In genomic region chr1:156055649-156056048, GRCh38 we compare ENCODE assay signal across 10 cellular contexts. TPM values are rescaled to one million over a fixed set of nuclear protein-coding genes. Genes with fewer than 3 reads are reported as not detected.
DNase-seq lines count a peak whose midpoint lies in the region; ATAC-seq, FAIRE-seq and TF ChIP-seq lines count a peak whose summit lies in the region.
"Had no signal": no experiment of that assay in that cellular context is flagged by ENCODE, and none has a peak within 500 bp of the region (broad histone marks: within the 10 kb centered on the region; RNA-seq: fewer than 3 reads in every experiment).

No MANE protein-coding gene starts in this region.

- no peak for TF ChIP-seq POLR2A in A549 (IDR thresholded peaks at IDR 0.05; ENCODE audit: low read length)

- peaks cover 10% of the 10 kb centered on the region; the same call in 2 of the 3 replicates for H3K4me1 ChIP-seq in A549
- peaks cover 4% of the 10 kb centered on the region; the same call in 1 of the 2 replicates for H3K4me1 ChIP-seq in HUES64 (ENCODE audit: insufficient read depth, low read length)
- peaks cover 8% of the 10 kb centered on the region for H3K4me1 ChIP-seq in adipocyte (ENCODE audit: control insufficient read depth, insufficient read depth, low read length)

- no peaks in the 10 kb centered on the region for H3K27me3 Mint-ChIP-seq in memory B cell

- no peak for DNase-seq in A549 (ENCODE audit: low read depth in 1 of 2, low spot score in 1 of 2)
- no peak for DNase-seq in adipocyte (ENCODE audit: low read depth)
- DNase-seq in memory B cell (ENCODE audit: low spot score in 2 of 2): no peak
- no peak for DNase-seq in left lobe of liver (ENCODE audit: low spot score)
- no peak for DNase-seq in Ammon's horn (ENCODE audit: low spot score)
- DNase-seq: NCI-H446 had no signal

- H3K9me3 ChIP-seq in A549 (no peaks in the 10 kb centered on the region), HUES64 (ENCODE audit: insufficient read depth, low read depth, low read length) (no peaks in the 10 kb centered on the region), adipocyte (ENCODE audit: control insufficient read depth, low read length) (no peaks in the 10 kb centered on the region)

- H3K4me3 ChIP-seq in A549 (peak overlapping the region; percentile 85), HUES64 (ENCODE audit: low read length) (peak overlapping the region; percentile 93), adipocyte (ENCODE audit: low read length) (peak overlapping the region; percentile 91)

- H3K9me3 Mint-ChIP-seq in memory B cell: no peaks in the 10 kb centered on the region

- peak overlapping the region; percentile 94 to 97; a peak in 5 of 6 replicates for H3K27ac ChIP-seq in A549
- no peak overlapping the region for H3K27ac ChIP-seq in HUES64 (ENCODE audit: low read depth, low read length)

- ATAC-seq in A549 (no peak), memory B cell (ENCODE audit: low read depth) (no peak), GM21367 (IDR thresholded peaks at IDR 0.05; ENCODE audit: unreplicated experiment) (no peak), left lobe of liver (no peak), HG02884 (IDR thresholded peaks at IDR 0.05; ENCODE audit: unreplicated experiment) (no peak)

- H3K36me3 Mint-ChIP-seq in memory B cell: peaks cover 4% of the 10 kb centered on the region

- WGBS in A549 (ENCODE audit: missing lambda C conversion rate): 65% methylated on average over 6 of the region's 6 CpGs
- WGBS in HUES64: 83% methylated on average over 5 of the region's 6 CpGs

- H3K27me3 ChIP-seq in HUES64 (ENCODE audit: insufficient read depth, low read length) (no peaks in the 10 kb centered on the region), adipocyte (replicated peaks; ENCODE audit: control insufficient read depth, insufficient read depth, low read length) (no peaks in the 10 kb centered on the region)

- peaks cover 23% of the 10 kb centered on the region for H3K4me1 Mint-ChIP-seq in memory B cell

- peak overlapping the region; percentile 92 for H3K4me3 Mint-ChIP-seq in memory B cell

- H3K27ac Mint-ChIP-seq in memory B cell: peak overlapping the region; percentile 35

- CTCF ChIA-PET in A549 (lab: Yijun Ruan, JAX): interaction anchor here (1.7 to 4.8 kb wide), 2 partner anchors 12 to 118 kb away, joined by 3 to 33 read pairs; no protein-coding TSS in a partner anchor

- H3K4me2 ChIP-seq in A549: peak overlapping the region; percentile 91

- H3K9ac ChIP-seq in HUES64 (ENCODE audit: low read depth, low read length) (no peak overlapping the region; the same call in 1 of the 2 replicates), adipocyte (ENCODE audit: low read length) (peak overlapping the region; percentile 99)

- POLR2A ChIA-PET in A549 (lab: Yijun Ruan, JAX): no interaction called here

- TF ChIP-seq RAD21 in A549 (conservative IDR thresholded peaks at IDR 0.05 in 1 of 2, IDR thresholded peaks at IDR 0.05 in 1 of 2): no peak

- H3K36me3 ChIP-seq in HUES64 (ENCODE audit: insufficient read depth, low read length) (peaks cover 20% of the 10 kb centered on the region), adipocyte (ENCODE audit: control insufficient read depth, insufficient read depth, low read length, severe bottlenecking) (no peaks in the 10 kb centered on the region)

- no peak for FAIRE-seq in A549 (lab: Jason Lieb, UNC)
- FAIRE-seq: islet of Langerhans had no signal

- no peak for TF ChIP-seq CTCF in A549 (IDR thresholded peaks at IDR 0.05)

- TF ChIP-seq EP300 in A549 (IDR thresholded peaks at IDR 0.05): no peak

TF ChIP-seq in A549, 52 proteins besides CTCF, POLR2A, EP300 and RAD21:
- no peak for TF ChIP-seq HES2 (IDR thresholded peaks at IDR 0.05)
- TF ChIP-seq FOSB (CRISPR knock-in tag; IDR thresholded peaks at IDR 0.05): no peak
- no peak for TF ChIP-seq HMGXB4 (CRISPR knock-in tag; IDR thresholded peaks at IDR 0.05; ENCODE audit: borderline replicate concordance)
- no peak for TF ChIP-seq ZNF302 (CRISPR knock-in tag; IDR thresholded peaks at IDR 0.05)
- no peak for TF ChIP-seq KDM1A (IDR thresholded peaks at IDR 0.05; ENCODE audit: low read depth)

RNA-seq across cellular contexts. Expression of gene LAMTOR2, which starts 1.1 kb away (rescaled TPM):
- polyA plus RNA-seq in A549 (2011; rRNA removed) (63.0 and 71.4 TPM in 2 replicates), A549 (2017; fragmentation: RNase III; extraction: RNeasy Plus Mini Kit Qiagen cat#74134 plus additional on column Dnase treatment) (151 to 171 TPM (median 166 TPM) in 3 replicates)
- polyA plus RNA-seq in A549 (2012; cell fraction: cytosol; rRNA removed): 203 and 211 TPM in 2 replicates
- polyA plus RNA-seq in A549 (2012; cell fraction: nucleus; rRNA removed): 78.2 and 83.5 TPM in 2 replicates
- polyA minus RNA-seq in A549 (2011; rRNA and poly(A)+ RNA removed): 47.1 and 58.2 TPM in 2 replicates
- 66.4 TPM for polyA plus RNA-seq in HUES64 (2013, experiment 1 of 2)
- 72.2 TPM for polyA plus RNA-seq in HUES64 (2013, experiment 2 of 2)
- total RNA-seq in left lobe of liver: 66.6 TPM

RNA-seq across cellular contexts. Expression of gene UBQLN4, which starts 2.1 kb away (rescaled TPM):
- 42.0 and 47.6 TPM in 2 replicates for polyA plus RNA-seq in A549 (2011; rRNA removed)
- polyA plus RNA-seq in A549 (2012; cell fraction: cytosol; rRNA removed): 35.5 and 45.0 TPM in 2 replicates
- polyA plus RNA-seq in A549 (2012; cell fraction: nucleus; rRNA removed): 58.9 and 60.0 TPM in 2 replicates
- 36.5 to 39.1 TPM (median 38.2 TPM) in 3 replicates for polyA plus RNA-seq in A549 (2017; fragmentation: RNase III; extraction: RNeasy Plus Mini Kit Qiagen cat#74134 plus additional on column Dnase treatment)
- 57.8 TPM in 2 replicates for polyA minus RNA-seq in A549 (2011; rRNA and poly(A)+ RNA removed)
- polyA plus RNA-seq in HUES64 (2013, experiment 1 of 2): 41.6 TPM
- polyA plus RNA-seq in HUES64 (2013, experiment 2 of 2): 41.3 TPM
- 21.2 TPM for total RNA-seq in left lobe of liver

RNA-seq across cellular contexts. Expression of gene RAB25, which starts 5.3 kb away (rescaled TPM):
- polyA plus RNA-seq in A549 (2011; rRNA removed) (0.11 TPM in 1 of 2 replicates, not detected in the other), A549 (2017; fragmentation: RNase III; extraction: RNeasy Plus Mini Kit Qiagen cat#74134 plus additional on column Dnase treatment) (not detected in 3 replicates)
- polyA plus RNA-seq in A549 (2012; cell fraction: cytosol; rRNA removed): 0.10 and 0.34 TPM in 2 replicates
- polyA plus RNA-seq in A549 (2012; cell fraction: nucleus; rRNA removed): 0.40 and 0.49 TPM in 2 replicates
- not detected in 2 replicates for polyA minus RNA-seq in A549 (2011; rRNA and poly(A)+ RNA removed)
- polyA plus RNA-seq in HUES64 (2013, experiment 1 of 2): 17.1 TPM
- polyA plus RNA-seq in HUES64 (2013, experiment 2 of 2): 21.3 TPM
- 1.7 TPM for total RNA-seq in left lobe of liver

RNA-seq across cellular contexts. Expression of gene MEX3A, which starts 26.6 kb away (rescaled TPM):
- 1.8 and 2.4 TPM in 2 replicates for polyA plus RNA-seq in A549 (2011; rRNA removed)
- polyA plus RNA-seq in A549 (2012; cell fraction: cytosol; rRNA removed): 3.2 and 3.9 TPM in 2 replicates
- polyA plus RNA-seq in A549 (2012; cell fraction: nucleus; rRNA removed): 2.2 and 3.9 TPM in 2 replicates
- polyA plus RNA-seq in A549 (2017; fragmentation: RNase III; extraction: RNeasy Plus Mini Kit Qiagen cat#74134 plus additional on column Dnase treatment): 3.3 to 4.9 TPM (median 4.4 TPM) in 3 replicates
- polyA minus RNA-seq in A549 (2011; rRNA and poly(A)+ RNA removed): 2.4 and 2.8 TPM in 2 replicates
- polyA plus RNA-seq in HUES64 (2013, experiment 1 of 2): 41.6 TPM
- 47.7 TPM for polyA plus RNA-seq in HUES64 (2013, experiment 2 of 2)
- total RNA-seq in left lobe of liver: 1.1 TPM

RNA-seq across cellular contexts. Expression of gene SSR2, which starts 34.9 kb away (rescaled TPM):
- polyA plus RNA-seq in A549 (2011; rRNA removed): 382 and 581 TPM in 2 replicates
- polyA plus RNA-seq in A549 (2012; cell fraction: cytosol; rRNA removed): 298 and 314 TPM in 2 replicates
- polyA plus RNA-seq in A549 (2012; cell fraction: nucleus; rRNA removed): 230 and 535 TPM in 2 replicates
- 255 to 266 TPM (median 261 TPM) in 3 replicates for polyA plus RNA-seq in A549 (2017; fragmentation: RNase III; extraction: RNeasy Plus Mini Kit Qiagen cat#74134 plus additional on column Dnase treatment)
- polyA minus RNA-seq in A549 (2011; rRNA and poly(A)+ RNA removed): 225 and 325 TPM in 2 replicates
- 191 TPM for polyA plus RNA-seq in HUES64 (2013, experiment 1 of 2)
- 190 TPM for polyA plus RNA-seq in HUES64 (2013, experiment 2 of 2)
- total RNA-seq in left lobe of liver: 95.6 TPM
